In genomic region chr19:12838893-12839656, GRCh38 we compare ENCODE assay signal across 1 cellular context.
TF ChIP-seq lines count a peak whose summit lies in the region.

No MANE protein-coding gene starts in this region.

TF ChIP-seq in GM23338, 12 proteins besides CTCF, POLR2A, EP300 and RAD21 (continued from another document):
- TF ChIP-seq ZNF462 (CRISPR knock-in tag; IDR thresholded peaks at IDR 0.05) (no peak), CREB1 (CRISPR knock-in tag; IDR thresholded peaks at IDR 0.05; ENCODE audit: low read depth) (no peak), REST (IDR thresholded peaks at IDR 0.05; ENCODE audit: unreplicated experiment) (no peak), POLR2AphosphoS5 (IDR thresholded peaks at IDR 0.05; ENCODE audit: low read depth) (no peak)
